Comparison of ENCODE assay signal across 22 cellular contexts in genomic region chr4:55308071-55308470, GRCh38. TPM values are rescaled to one million over a fixed set of nuclear protein-coding genes. Genes with fewer than 3 reads are reported as not detected.
DNase-seq lines count a peak whose midpoint lies in the region; ATAC-seq, FAIRE-seq and TF ChIP-seq lines count a peak whose summit lies in the region.
"Had no signal": no experiment of that assay in that cellular context is flagged by ENCODE, and none has a peak within 500 bp of the region (broad histone marks: within the 10 kb centered on the region; RNA-seq: fewer than 3 reads in every experiment).

No MANE protein-coding gene starts in this region.

- H3K79me2 ChIP-seq in K562 (ENCODE audit: control insufficient read depth, insufficient read depth, low read length): no peaks in the 10 kb centered on the region

- no peak for TF ChIP-seq CTCF in HEK293 (tag by site-specific recombination; IDR thresholded peaks at IDR 0.05)
- no peak for TF ChIP-seq CTCF in K562 (IDR thresholded peaks at IDR 0.05 in 2 of 3, conservative IDR thresholded peaks at IDR 0.05 in 1 of 3; ENCODE audit: insufficient read depth in 2 of 3, low read depth in 1 of 3, low read length in 3 of 3)
- no peak for TF ChIP-seq CTCF in epithelial cell of esophagus (IDR thresholded peaks at IDR 0.05; ENCODE audit: insufficient read depth, low read depth, low read length, missing control alignments)

- no peaks in the 10 kb centered on the region for H4K20me1 ChIP-seq in K562 (replicated peaks; ENCODE audit: control insufficient read depth, insufficient read depth, low read length)
- H4K20me1 ChIP-seq: BLaER1 treated with 17β-estradiol and CSF1 and Interleukin-3, amounts not matched to agents 10 nM and 100 nM had no signal

- in situ Hi-C loops in K562 (cut with MboI): loop anchor here (25.0 kb wide), 1 partner anchor 996 kb away; no protein-coding TSS in a partner anchor

- CTCF ChIA-PET in HEK293 (lab: Yijun Ruan, JAX) (interaction anchor here (1.5 kb wide), 1 partner anchor 13 kb away, joined by 5 read pairs; no protein-coding TSS in a partner anchor), K562 (lab: Yijun Ruan, JAX; ENCODE audit: low intra/inter-chr PET ratio) (no interaction called here)

- peak; percentile 6 for DNase-seq in DMS53 (lab: John Stamatoyannopoulos, UW)
- no peak for DNase-seq in DMS53 treated with DMSO at 0.1 percent for 48 hours (lab: John Stamatoyannopoulos, UW; ENCODE audit: unreplicated experiment)
- DNase-seq in K562 (ENCODE audit: extremely low read depth in 1 of 4, low spot score in 3 of 4): no peak
- peak; percentile 16 for DNase-seq in epithelial cell of esophagus (ENCODE audit: low read depth)
- DNase-seq in OCI-M1 (lab: John Stamatoyannopoulos, UW): no peak
- DNase-seq in NCI-H526 (lab: John Stamatoyannopoulos, UW): no peak
- DNase-seq: AML-193; Caco-2; Calu3; CD4-positive, alpha-beta T cell; CD8-positive, alpha-beta T cell; DMS79 treated with DMSO at 0.1 percent for 48 hours; GF-D8 had no signal

- no peak for ATAC-seq in K562
- ATAC-seq: A549; CD8-positive, alpha-beta T cell had no signal

- no peak overlapping the region for H3K4me2 ChIP-seq in K562 (ENCODE audit: insufficient read depth, low read length)
- H3K4me2 ChIP-seq: A549; BLaER1 treated with 17β-estradiol and CSF1 and Interleukin-3, amounts not matched to agents 10 nM and 100 nM had no signal

- 4% methylated on average over 2 of the region's 2 CpGs for WGBS in K562 (ENCODE audit: insufficient coverage, low coverage, missing lambda C conversion rate)

- H3K4me3 ChIP-seq in HEK293 (ENCODE audit: low read depth, low read length) (no peak overlapping the region), K562 (no peak overlapping the region), epithelial cell of esophagus (ENCODE audit: low read length) (no peak overlapping the region)
- H3K4me3 ChIP-seq: A549; BLaER1 treated with 17β-estradiol and CSF1 and Interleukin-3, amounts not matched to agents 10 nM and 100 nM had no signal

- H3K4me1 ChIP-seq in HEK293 (ENCODE audit: control insufficient read depth, insufficient read depth, low read length): no peaks in the 10 kb centered on the region
- H3K4me1 ChIP-seq in K562 (replicated peaks in 1 of 2; ENCODE audit: control insufficient read depth in 2 of 2, insufficient read depth in 2 of 2, low read length in 2 of 2): peaks cover 0 to 12% of the 10 kb centered on the region in 2 experiments; a peak in 2 of 5 replicates
- H3K4me1 ChIP-seq: A549, Caco-2 had no signal

- H3K27ac ChIP-seq in HEK293 (ENCODE audit: extremely low read depth, low read depth, low read length): no peak overlapping the region
- no peak overlapping the region for H3K27ac ChIP-seq in K562 (ENCODE audit: extremely low read depth, low read depth, low read length)
- H3K27ac ChIP-seq: 22Rv1; A549; BLaER1 treated with 17β-estradiol and CSF1 and Interleukin-3, amounts not matched to agents 10 nM and 100 nM; C4-2B had no signal

- intact Hi-C loops in K562 (cut with micrococcal nuclease): no loop called here

- H3K36me3 ChIP-seq in HEK293 (ENCODE audit: control insufficient read depth in 2 of 2, insufficient read depth in 1 of 2, low read length in 2 of 2) (no peaks in the 10 kb centered on the region), K562 (ENCODE audit: control insufficient read depth, insufficient read depth, low read length) (no peaks in the 10 kb centered on the region)
- H3K36me3 ChIP-seq: BLaER1 treated with 17β-estradiol and CSF1 and Interleukin-3, amounts not matched to agents 10 nM and 100 nM had no signal

- FAIRE-seq in K562 (lab: Jason Lieb, UNC): no peak
- FAIRE-seq: A549, D721Med, G401.6, GM12891, GM19239 had no signal

- no peaks in the 10 kb centered on the region for H3K9me1 ChIP-seq in K562 (ENCODE audit: control insufficient read depth, insufficient read depth, low read length)

- no peaks in the 10 kb centered on the region for H3K9me3 ChIP-seq in HEK293 (ENCODE audit: control insufficient read depth, insufficient read depth, low read depth, low read length)
- H3K9me3 ChIP-seq in K562 (replicated peaks; ENCODE audit: control insufficient read depth, insufficient read depth, low read depth, low read length): no peaks in the 10 kb centered on the region
- H3K9me3 ChIP-seq: A549, Caco-2 had no signal

- POLR2A ChIA-PET in HEK293 (lab: Yijun Ruan, JAX) (no interaction called here), K562 (lab: Yijun Ruan, JAX) (no interaction called here)

- TF ChIP-seq RAD21 in K562 (CRISPR knock-in tag; conservative IDR thresholded peaks at IDR 0.05 in 1 of 2, IDR thresholded peaks at IDR 0.05 in 1 of 2): no peak

- no peaks in the 10 kb centered on the region for H3K27me3 ChIP-seq in K562 (ENCODE audit: control insufficient read depth in 2 of 2, insufficient read depth in 2 of 2, low read length in 2 of 2)
- H3K27me3 ChIP-seq: BLaER1 treated with 17β-estradiol and CSF1 and Interleukin-3, amounts not matched to agents 10 nM and 100 nM had no signal

- TF ChIP-seq EP300 in K562 (IDR thresholded peaks at IDR 0.05; ENCODE audit: low read length): no peak

- no peak for TF ChIP-seq POLR2A in K562 (conservative IDR thresholded peaks at IDR 0.05)

- no peak overlapping the region for H3K9ac ChIP-seq in K562 (ENCODE audit: insufficient read depth in 1 of 2, low read depth in 2 of 2, low read length in 2 of 2)
- H3K9ac ChIP-seq: BLaER1 treated with 17β-estradiol and CSF1 and Interleukin-3, amounts not matched to agents 10 nM and 100 nM had no signal

- no TSS peak for BruUV-seq in K562 (replicated peaks; lab: Mats Ljungman, UMichigan)

- no peak overlapping the region for H2AFZ ChIP-seq in K562 (ENCODE audit: low read depth, low read length)

TF ChIP-seq in HEK293, 187 proteins besides CTCF, POLR2A, EP300 and RAD21:
- TF ChIP-seq ZNF155 (tag by site-specific recombination; IDR thresholded peaks at IDR 0.05) (no peak), ZBTB1 (tag by site-specific recombination; IDR thresholded peaks at IDR 0.05) (no peak)
- TF ChIP-seq, protein P1, sequence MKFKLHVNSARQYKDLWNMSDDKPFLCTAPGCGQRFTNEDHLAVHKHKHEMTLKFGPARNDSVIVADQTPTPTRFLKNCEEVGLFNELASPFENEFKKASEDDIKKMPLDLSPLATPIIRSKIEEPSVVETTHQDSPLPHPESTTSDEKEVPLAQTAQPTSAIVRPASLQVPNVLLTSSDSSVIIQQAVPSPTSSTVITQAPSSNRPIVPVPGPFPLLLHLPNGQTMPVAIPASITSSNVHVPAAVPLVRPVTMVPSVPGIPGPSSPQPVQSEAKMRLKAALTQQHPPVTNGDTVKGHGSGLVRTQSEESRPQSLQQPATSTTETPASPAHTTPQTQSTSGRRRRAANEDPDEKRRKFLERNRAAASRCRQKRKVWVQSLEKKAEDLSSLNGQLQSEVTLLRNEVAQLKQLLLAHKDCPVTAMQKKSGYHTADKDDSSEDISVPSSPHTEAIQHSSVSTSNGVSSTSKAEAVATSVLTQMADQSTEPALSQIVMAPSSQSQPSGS (tag by site-specific recombination; IDR thresholded peaks at IDR 0.05; ENCODE audit: low read depth): peak; percentile 59

TF ChIP-seq in K562, 482 proteins besides CTCF, POLR2A, EP300 and RAD21:
- TF ChIP-seq MEF2D (tag; conservative IDR thresholded peaks at IDR 0.05; ENCODE audit: low read depth): no peak
- TF ChIP-seq, protein P2, sequence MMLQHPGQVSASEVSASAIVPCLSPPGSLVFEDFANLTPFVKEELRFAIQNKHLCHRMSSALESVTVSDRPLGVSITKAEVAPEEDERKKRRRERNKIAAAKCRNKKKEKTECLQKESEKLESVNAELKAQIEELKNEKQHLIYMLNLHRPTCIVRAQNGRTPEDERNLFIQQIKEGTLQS (IDR thresholded peaks at IDR 0.05): peak; percentile 46
- TF ChIP-seq, protein P2 (CRISPR knock-in tag; conservative IDR thresholded peaks at IDR 0.05): no peak
- TF ChIP-seq ATF7 (IDR thresholded peaks at IDR 0.05): peak; percentile 36; the same call in 1 of the 2 replicates
- no peak for TF ChIP-seq MAFG (tag; conservative IDR thresholded peaks at IDR 0.05)

RNA-seq across cellular contexts. Expression of gene SRD5A3, which starts 38.0 kb away (rescaled TPM):
- 12.9 and 19.1 TPM in 2 replicates for total RNA-seq in K562 (2011; cell fraction: chromatin; rRNA removed; ENCODE audit: low replicate concordance)
- total RNA-seq in K562 (2011; cell fraction: nucleolus; rRNA removed): 12.9 and 13.5 TPM in 2 replicates
- total RNA-seq in K562 (2011; cell fraction: nucleoplasm; rRNA removed): 22.7 and 23.1 TPM in 2 replicates
- total RNA-seq in K562 (2014; rRNA removed) (9.1 and 12.0 TPM in 2 replicates), K562 (2014; rRNA removed; fragmentation: Illumina TruSeq; extraction: Trizol) (15.7 and 16.2 TPM in 2 replicates), K562 (2015; rRNA removed; fragmentation: Illumina TruSeq; extraction: Trizol) (10.6 and 13.3 TPM in 2 replicates), K562 (2021) (21.6 and 21.7 TPM in 2 replicates)
- polyA plus RNA-seq in K562 (2011; rRNA removed) (34.0 and 37.0 TPM in 2 replicates), K562 (2014; fragmentation: Illumina TruSeq; extraction: Trizol) (15.0 and 17.0 TPM in 2 replicates), K562 (2014; fragmentation: Nextera tagmentation; extraction: Ambion mirVana) (1 to 10 TPM; 2.5 to 5.3 TPM), K562 (2014; rRNA removed) (10.0 and 14.1 TPM in 2 replicates)
- polyA plus RNA-seq in K562 (2011; cell fraction: cytosol; rRNA removed): 14.5 and 26.4 TPM in 2 replicates
- 6.9 and 11.5 TPM in 2 replicates for polyA plus RNA-seq in K562 (2011; cell fraction: nucleus; rRNA removed)
- 17.2 and 29.6 TPM in 2 replicates for polyA plus RNA-seq in K562 (2012)
- 25.0 and 35.5 TPM in 2 replicates for polyA minus RNA-seq in K562 (2011; rRNA and poly(A)+ RNA removed)
- 9.6 and 16.2 TPM in 2 replicates for polyA minus RNA-seq in K562 (2011; cell fraction: cytosol; rRNA and poly(A)+ RNA removed)
- polyA minus RNA-seq in K562 (2011; cell fraction: nucleus; rRNA and poly(A)+ RNA removed): 2.2 and 3.1 TPM in 2 replicates

Comparison
In these comparisons a context has a peak if more than half of its experiments do, and no peak if none do; other contexts are left out.
1. DNase-seq: peak in DMS53 (single experiment) and epithelial cell of esophagus (single experiment); none in DMS53 treated with DMSO at 0.1 percent for 48 hours (single experiment), K562 (0 of 4), OCI-M1 (single experiment) and NCI-H526 (0 of 2).